ENCODE assay signal across 8 cellular contexts in genomic region chr2:210477496-210477895, GRCh38. TPM values are rescaled to one million over a fixed set of nuclear protein-coding genes. Genes with fewer than 3 reads are reported as not detected.
A peak's percentile ranks its signal among the peaks of the same experiment; 100 is the strongest.
DNase-seq lines count a peak whose midpoint lies in the region; ATAC-seq and TF ChIP-seq lines count a peak whose summit lies in the region.

No MANE protein-coding gene starts in this region.

- peaks cover 16% of the 10 kb centered on the region for H3K36me3 ChIP-seq in HUES64 (ENCODE audit: insufficient read depth, low read length)

- DNase-seq in CD4-positive, alpha-beta T cell, result no peak
- DNase-seq in activated naive CD4-positive, alpha-beta T cell treated with anti-CD3 and anti-CD28 coated beads, Interleukin-2, amount 50 U/mL, for 16 hours, result peak; percentile 15
- peak; percentile 78 for DNase-seq in hepatic stellate cell (ENCODE audit: low spot score)
- DNase-seq in NCI-H345 (lab: John Stamatoyannopoulos, UW), result no peak

- H3K4me1 ChIP-seq in HUES64 (ENCODE audit: insufficient read depth, low read length), result peaks cover 18% of the 10 kb centered on the region

- H3K27me3 Mint-ChIP-seq in CD4-positive, alpha-beta T cell, result no peaks in the 10 kb centered on the region
- H3K27me3 Mint-ChIP-seq in stimulated activated memory B cell treated with anti-CD40 and anti-IgM and Interleukin-4, amounts not matched to agents 10 μg/mL and 1 μg/mL and 100 μg/mL, for 72 hours, result no peaks in the 10 kb centered on the region

- WGBS in HUES64, result 38% methylated on average over 1 of the region's 3 CpGs

- peak overlapping the region; percentile 100 for H3K4me3 Mint-ChIP-seq in CD4-positive, alpha-beta T cell
- peak overlapping the region; percentile 97 for H3K4me3 Mint-ChIP-seq in stimulated activated memory B cell treated with anti-CD40 and anti-IgM and Interleukin-4, amounts not matched to agents 10 μg/mL and 1 μg/mL and 100 μg/mL, for 72 hours

- CTCF ChIA-PET in CD4-positive, alpha-beta T cell (lab: Charles Lee), result no interaction called here

- no peaks in the 10 kb centered on the region for H3K27me3 ChIP-seq in CD4-positive, alpha-beta T cell (ENCODE audit: control insufficient read depth, insufficient read depth, low read length)
- H3K27me3 ChIP-seq in HUES64 (ENCODE audit: insufficient read depth, low read length), result no peaks in the 10 kb centered on the region

- no peak for ATAC-seq in CD4-positive, alpha-beta T cell (ENCODE audit: poor library complexity)
- ATAC-seq in stimulated activated memory B cell treated with anti-CD40 and anti-IgM and Interleukin-4, amounts not matched to agents 10 μg/mL and 1 μg/mL and 100 μg/mL, for 72 hours, result no peak
- ATAC-seq in GM21367 (IDR thresholded peaks at IDR 0.05; ENCODE audit: unreplicated experiment) (no peak), HG03521 (IDR thresholded peaks at IDR 0.05; ENCODE audit: unreplicated experiment) (no peak)

- intact Hi-C loops in CD4-positive, alpha-beta T cell (cut with DNase I, micrococcal nuclease), result loop anchor here (2.0 to 10.0 kb wide), 3 partner anchors 303 to 477 kb away; partner anchors contain the start of gene KANSL1L (in 1 of the 2)

- H3K4me3 ChIP-seq in HUES64 (ENCODE audit: low read length), result peak overlapping the region; percentile 90

- POLR2A ChIA-PET in CD4-positive, alpha-beta T cell (lab: Charles Lee), result no interaction called here

- TF ChIP-seq CTCF in CD4-positive, alpha-beta T cell (IDR thresholded peaks at IDR 0.05), result no peak

- H3K36me3 Mint-ChIP-seq in CD4-positive, alpha-beta T cell (ENCODE audit: low read depth), result peaks cover 31% of the 10 kb centered on the region
- H3K36me3 Mint-ChIP-seq in stimulated activated memory B cell treated with anti-CD40 and anti-IgM and Interleukin-4, amounts not matched to agents 10 μg/mL and 1 μg/mL and 100 μg/mL, for 72 hours, result no peaks in the 10 kb centered on the region

- H3K27ac ChIP-seq in CD4-positive, alpha-beta T cell (ENCODE audit: low read depth, low read length), result peak overlapping the region; percentile 47
- no peak overlapping the region for H3K27ac ChIP-seq in HUES64 (ENCODE audit: low read depth, low read length)

- H3K4me1 Mint-ChIP-seq in CD4-positive, alpha-beta T cell (ENCODE audit: low read depth), result peaks cover 69% of the 10 kb centered on the region
- peaks cover 39% of the 10 kb centered on the region for H3K4me1 Mint-ChIP-seq in stimulated activated memory B cell treated with anti-CD40 and anti-IgM and Interleukin-4, amounts not matched to agents 10 μg/mL and 1 μg/mL and 100 μg/mL, for 72 hours

- H3K9me3 Mint-ChIP-seq in CD4-positive, alpha-beta T cell, result no peaks in the 10 kb centered on the region
- H3K9me3 Mint-ChIP-seq in stimulated activated memory B cell treated with anti-CD40 and anti-IgM and Interleukin-4, amounts not matched to agents 10 μg/mL and 1 μg/mL and 100 μg/mL, for 72 hours, result no peaks in the 10 kb centered on the region

- H3K27ac Mint-ChIP-seq in CD4-positive, alpha-beta T cell, result peak overlapping the region; percentile 97
- H3K27ac Mint-ChIP-seq in stimulated activated memory B cell treated with anti-CD40 and anti-IgM and Interleukin-4, amounts not matched to agents 10 μg/mL and 1 μg/mL and 100 μg/mL, for 72 hours, result peak overlapping the region; percentile 96

- no peaks in the 10 kb centered on the region for H3K9me3 ChIP-seq in CD4-positive, alpha-beta T cell (ENCODE audit: control insufficient read depth, low read length)
- no peaks in the 10 kb centered on the region for H3K9me3 ChIP-seq in HUES64 (ENCODE audit: insufficient read depth, low read depth, low read length)

- peak overlapping the region; percentile 64; the same call in 1 of the 2 replicates for H3K9ac ChIP-seq in HUES64 (ENCODE audit: low read depth, low read length)

RNA-seq across cellular contexts. Expression of gene LANCL1, which starts 0.9 kb away (rescaled TPM):
- 10 to 100 TPM; 22.4 to 23.3 TPM for total RNA-seq in CD4-positive, alpha-beta T cell
- polyA plus RNA-seq in HUES64 (2013, experiment 1 of 2), result 25.3 TPM
- polyA plus RNA-seq in HUES64 (2013, experiment 2 of 2), result 35.5 TPM

Comparison
In these comparisons a context has a peak if more than half of its experiments do, and no peak if none do; other contexts are left out.
1. DNase-seq: peak in activated naive CD4-positive, alpha-beta T cell treated with anti-CD3 and anti-CD28 coated beads, Interleukin-2, amount 50 U/mL, for 16 hours (single experiment) and hepatic stellate cell (single experiment); none in CD4-positive, alpha-beta T cell (0 of 10) and NCI-H345 (single experiment).